22 cellular contexts compared by ENCODE assay signal in the genomic region with DNA sequence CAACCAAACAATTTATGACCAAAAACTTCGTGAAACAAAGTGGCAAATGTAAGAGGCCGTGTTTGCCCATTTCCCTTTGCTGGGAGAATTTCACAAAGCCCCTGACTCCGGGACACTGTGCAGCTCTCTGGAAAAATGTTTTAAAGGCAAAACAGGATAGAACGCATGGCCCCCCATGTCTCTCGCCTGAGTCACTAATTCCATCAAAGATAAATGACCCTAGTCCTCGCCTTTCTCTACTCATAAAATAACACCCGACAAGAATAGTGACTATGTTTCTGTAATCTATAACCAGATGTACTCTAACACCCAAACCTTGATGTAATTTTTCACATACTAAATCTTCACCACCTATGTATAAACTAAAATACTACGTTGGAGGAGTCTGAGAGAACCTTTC. TPM values are rescaled to one million over a fixed set of nuclear protein-coding genes. Genes with fewer than 3 reads are reported as not detected.
DNase-seq lines count a peak whose midpoint lies in the region; ATAC-seq and TF ChIP-seq lines count a peak whose summit lies in the region.
"Had no signal": no experiment of that assay in that cellular context is flagged by ENCODE, and none has a peak within 500 bp of the region (broad histone marks: within the 10 kb centered on the region; RNA-seq: fewer than 3 reads in every experiment).

No MANE protein-coding gene starts in this region.

- H3K36me3 ChIP-seq in fibroblast of lung (ENCODE audit: control insufficient read depth, insufficient read depth, low read length) = no peaks in the 10 kb centered on the region

- no peaks in the 10 kb centered on the region for H3K27me3 ChIP-seq in fibroblast of lung (ENCODE audit: control insufficient read depth, insufficient read depth, low read length)
- H3K27me3 ChIP-seq: esophagus muscularis mucosa, sigmoid colon, tibial nerve had no signal

- H3K9me3 Mint-ChIP-seq in osteocyte (ENCODE audit: unreplicated experiment) = no peaks in the 10 kb centered on the region
- H3K9me3 Mint-ChIP-seq: activated naive CD8-positive, alpha-beta T cell treated with anti-CD3 and anti-CD28 coated beads for 36 hours; neural crest cell had no signal

- ATAC-seq in SK-N-SH treated with all-trans-retinoic acid at 6 μM for 48 hours = 0 out of 3 replicates have a peak, but pooled peaks have one; percentile 30
- ATAC-seq in GM18858 (IDR thresholded peaks at IDR 0.05; ENCODE audit: unreplicated experiment) = no peak
- no peak for ATAC-seq in GM21723 (IDR thresholded peaks at IDR 0.05; ENCODE audit: unreplicated experiment)
- ATAC-seq: lower lobe of right lung, WTC11 had no signal

- H3K4me1 ChIP-seq in fibroblast of lung (ENCODE audit: control insufficient read depth, extremely low read depth, insufficient read depth, low read length) = no peaks in the 10 kb centered on the region
- H3K4me1 ChIP-seq: lower lobe of right lung, tibial nerve had no signal

- no peak for TF ChIP-seq CTCF in fibroblast of lung (conservative IDR thresholded peaks at IDR 0.05 in 1 of 2, IDR thresholded peaks at IDR 0.05 in 1 of 2; ENCODE audit: low read depth in 1 of 2, low read length in 2 of 2)
- TF ChIP-seq CTCF in osteocyte (IDR thresholded peaks at IDR 0.05) = no peak

- peaks cover 43% of the 10 kb centered on the region for H3K36me3 Mint-ChIP-seq in osteocyte (ENCODE audit: unreplicated experiment)

- DNase-seq in EL (peak; percentile 67), fibroblast of lung (ENCODE audit: low read depth in 2 of 2) (peak; percentile 37 to 83), osteocyte (ENCODE audit: extremely low spot score, unreplicated experiment) (no peak), cardiac septum (ENCODE audit: low spot score) (no peak), dedifferentiated amniotic fluid mesenchymal stem cell (ENCODE audit: extremely low spot score) (no peak)
- DNase-seq: activated CD8-positive, alpha-beta memory T cell treated with anti-CD3 and anti-CD28 coated beads, Interleukin-2, amount 50 U/mL, for 4 hours; activated naive CD8-positive, alpha-beta T cell treated with anti-CD3 and anti-CD28 coated beads for 36 hours; effector memory CD4-positive, alpha-beta T cell; lower lobe of right lung; NCI-H146; NCI-H524 treated with DMSO at 0.1 percent for 48 hours; posterior cingulate gyrus; sigmoid colon had no signal

- H2AFZ ChIP-seq in fibroblast of lung (ENCODE audit: low read length) = no peak overlapping the region

- peaks cover 35% of the 10 kb centered on the region for H3K4me1 Mint-ChIP-seq in osteocyte (ENCODE audit: unreplicated experiment)
- H3K4me1 Mint-ChIP-seq: activated naive CD8-positive, alpha-beta T cell treated with anti-CD3 and anti-CD28 coated beads for 36 hours had no signal

- no peaks in the 10 kb centered on the region for H3K79me2 ChIP-seq in fibroblast of lung (ENCODE audit: control insufficient read depth, insufficient read depth, low read length)

- no peak overlapping the region for H3K4me3 ChIP-seq in fibroblast of lung (replicated peaks in 1 of 4; ENCODE audit: control extremely low read depth in 1 of 4, insufficient read depth in 1 of 4, low read depth in 3 of 4, low read length in 4 of 4)
- H3K4me3 ChIP-seq: esophagus muscularis mucosa, lower lobe of right lung, sigmoid colon, tibial nerve had no signal

- H3K4me2 ChIP-seq in fibroblast of lung (ENCODE audit: extremely low read depth, insufficient read depth, low read length) = no peak overlapping the region

- H3K9ac ChIP-seq in fibroblast of lung (ENCODE audit: insufficient read depth, low read length) = no peak overlapping the region

- peak overlapping the region; percentile 19 for H3K4me3 Mint-ChIP-seq in osteocyte (ENCODE audit: unreplicated experiment)
- H3K4me3 Mint-ChIP-seq: activated naive CD8-positive, alpha-beta T cell treated with anti-CD3 and anti-CD28 coated beads for 36 hours; neural crest cell; WTC11 had no signal

- no peak overlapping the region for H3K27ac ChIP-seq in fibroblast of lung (ENCODE audit: insufficient read depth, low read length)
- H3K27ac ChIP-seq: C4-2B, esophagus muscularis mucosa, lower lobe of right lung, RWPE1, sigmoid colon, tibial nerve had no signal

- no peaks in the 10 kb centered on the region for H3K9me3 ChIP-seq in fibroblast of lung (ENCODE audit: control insufficient read depth, insufficient read depth, low read depth, low read length)
- H3K9me3 ChIP-seq: esophagus muscularis mucosa, lower lobe of right lung, sigmoid colon, tibial nerve had no signal

- H4K20me1 ChIP-seq in fibroblast of lung (ENCODE audit: control insufficient read depth, extremely low read depth, insufficient read depth, low read length) = no peaks in the 10 kb centered on the region

- H3K27ac Mint-ChIP-seq in osteocyte (ENCODE audit: unreplicated experiment) = peak overlapping the region; percentile 92
- H3K27ac Mint-ChIP-seq: activated naive CD8-positive, alpha-beta T cell treated with anti-CD3 and anti-CD28 coated beads for 36 hours; WTC11 had no signal

- intact Hi-C loops in cardiac septum (cut with DNase I) = no loop called here

- H3K27me3 Mint-ChIP-seq in osteocyte (ENCODE audit: unreplicated experiment) = no peaks in the 10 kb centered on the region
- H3K27me3 Mint-ChIP-seq: activated naive CD8-positive, alpha-beta T cell treated with anti-CD3 and anti-CD28 coated beads for 36 hours had no signal

TF ChIP-seq in SK-N-SH treated with all-trans-retinoic acid at 6 μM for 48 hours, 23 proteins besides CTCF, POLR2A, EP300 and RAD21:
- TF ChIP-seq ZFP30 (CRISPR knock-in tag; IDR thresholded peaks at IDR 0.05) (no peak), CSDC2 (CRISPR knock-in tag; IDR thresholded peaks at IDR 0.05) (no peak), ZFP3 (CRISPR knock-in tag; IDR thresholded peaks at IDR 0.05) (no peak), ZNF565 (CRISPR knock-in tag; conservative IDR thresholded peaks at IDR 0.05; ENCODE audit: low read depth) (no peak), ARNTL (CRISPR knock-in tag; IDR thresholded peaks at IDR 0.05; ENCODE audit: borderline replicate concordance, low read depth) (no peak)
- TF ChIP-seq, protein P1, sequence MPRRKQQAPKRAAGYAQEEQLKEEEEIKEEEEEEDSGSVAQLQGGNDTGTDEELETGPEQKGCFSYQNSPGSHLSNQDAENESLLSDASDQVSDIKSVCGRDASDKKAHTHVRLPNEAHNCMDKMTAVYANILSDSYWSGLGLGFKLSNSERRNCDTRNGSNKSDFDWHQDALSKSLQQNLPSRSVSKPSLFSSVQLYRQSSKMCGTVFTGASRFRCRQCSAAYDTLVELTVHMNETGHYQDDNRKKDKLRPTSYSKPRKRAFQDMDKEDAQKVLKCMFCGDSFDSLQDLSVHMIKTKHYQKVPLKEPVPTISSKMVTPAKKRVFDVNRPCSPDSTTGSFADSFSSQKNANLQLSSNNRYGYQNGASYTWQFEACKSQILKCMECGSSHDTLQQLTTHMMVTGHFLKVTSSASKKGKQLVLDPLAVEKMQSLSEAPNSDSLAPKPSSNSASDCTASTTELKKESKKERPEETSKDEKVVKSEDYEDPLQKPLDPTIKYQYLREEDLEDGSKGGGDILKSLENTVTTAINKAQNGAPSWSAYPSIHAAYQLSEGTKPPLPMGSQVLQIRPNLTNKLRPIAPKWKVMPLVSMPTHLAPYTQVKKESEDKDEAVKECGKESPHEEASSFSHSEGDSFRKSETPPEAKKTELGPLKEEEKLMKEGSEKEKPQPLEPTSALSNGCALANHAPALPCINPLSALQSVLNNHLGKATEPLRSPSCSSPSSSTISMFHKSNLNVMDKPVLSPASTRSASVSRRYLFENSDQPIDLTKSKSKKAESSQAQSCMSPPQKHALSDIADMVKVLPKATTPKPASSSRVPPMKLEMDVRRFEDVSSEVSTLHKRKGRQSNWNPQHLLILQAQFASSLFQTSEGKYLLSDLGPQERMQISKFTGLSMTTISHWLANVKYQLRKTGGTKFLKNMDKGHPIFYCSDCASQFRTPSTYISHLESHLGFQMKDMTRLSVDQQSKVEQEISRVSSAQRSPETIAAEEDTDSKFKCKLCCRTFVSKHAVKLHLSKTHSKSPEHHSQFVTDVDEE (CRISPR knock-in tag; IDR thresholded peaks at IDR 0.05) = no peak
- TF ChIP-seq, protein P2, sequence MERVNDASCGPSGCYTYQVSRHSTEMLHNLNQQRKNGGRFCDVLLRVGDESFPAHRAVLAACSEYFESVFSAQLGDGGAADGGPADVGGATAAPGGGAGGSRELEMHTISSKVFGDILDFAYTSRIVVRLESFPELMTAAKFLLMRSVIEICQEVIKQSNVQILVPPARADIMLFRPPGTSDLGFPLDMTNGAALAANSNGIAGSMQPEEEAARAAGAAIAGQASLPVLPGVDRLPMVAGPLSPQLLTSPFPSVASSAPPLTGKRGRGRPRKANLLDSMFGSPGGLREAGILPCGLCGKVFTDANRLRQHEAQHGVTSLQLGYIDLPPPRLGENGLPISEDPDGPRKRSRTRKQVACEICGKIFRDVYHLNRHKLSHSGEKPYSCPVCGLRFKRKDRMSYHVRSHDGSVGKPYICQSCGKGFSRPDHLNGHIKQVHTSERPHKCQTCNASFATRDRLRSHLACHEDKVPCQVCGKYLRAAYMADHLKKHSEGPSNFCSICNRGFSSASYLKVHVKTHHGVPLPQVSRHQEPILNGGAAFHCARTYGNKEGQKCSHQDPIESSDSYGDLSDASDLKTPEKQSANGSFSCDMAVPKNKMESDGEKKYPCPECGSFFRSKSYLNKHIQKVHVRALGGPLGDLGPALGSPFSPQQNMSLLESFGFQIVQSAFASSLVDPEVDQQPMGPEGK (CRISPR knock-in tag; IDR thresholded peaks at IDR 0.05; ENCODE audit: borderline replicate concordance) = no peak
TF ChIP-seq in SK-N-SH treated with all-trans-retinoic acid at 6 μM for 48 hours: peak in this region for 0.

RNA-seq across cellular contexts. Expression of a gene that starts 55.7 kb away (rescaled TPM):
- 25.9 and 26.6 TPM in 2 replicates for total RNA-seq in fibroblast of lung
- 25.1 and 31.5 TPM in 2 replicates for polyA plus RNA-seq in fibroblast of lung
- 32.2 and 34.6 TPM in 2 replicates for polyA plus RNA-seq in fibroblast of lung (2012)
- 5.0 and 5.1 TPM in 2 replicates for polyA minus RNA-seq in fibroblast of lung (ENCODE audit: low replicate concordance)
- 45.9 and 53.2 TPM in 2 replicates for total RNA-seq in osteocyte
- total RNA-seq in cardiac septum = 32.3 TPM

Comparison
In these comparisons a context has a peak if more than half of its experiments do, and no peak if none do; other contexts are left out.
1. DNase-seq: peak in EL (single experiment) and fibroblast of lung (2 of 2); none in osteocyte (single experiment), cardiac septum (single experiment) and dedifferentiated amniotic fluid mesenchymal stem cell (single experiment).